Comparison of ENCODE assay signal across 26 cellular contexts in genomic region chr4:1948892-1949436, GRCh38. TPM values are rescaled to one million over a fixed set of nuclear protein-coding genes. Genes with fewer than 3 reads are reported as not detected.
DNase-seq lines count a peak whose midpoint lies in the region; ATAC-seq, FAIRE-seq and TF ChIP-seq lines count a peak whose summit lies in the region.
"Had no signal": no experiment of that assay in that cellular context is flagged by ENCODE, and none has a peak within 500 bp of the region (broad histone marks: within the 10 kb centered on the region; RNA-seq: fewer than 3 reads in every experiment).

No MANE protein-coding gene starts in this region.

- FAIRE-seq in A549 (lab: Jason Lieb, UNC): no peak
- FAIRE-seq: GM19239 had no signal

- no peak overlapping the region for H4K91ac ChIP-seq in mesenchymal stem cell (ENCODE audit: low read length)

- no peak overlapping the region for H3K4ac ChIP-seq in mesenchymal stem cell (ENCODE audit: low read depth in 1 of 2, low read length in 2 of 2)

- no peak overlapping the region for H3K4me3 Mint-ChIP-seq in CD8-positive, alpha-beta T cell
- H3K4me3 Mint-ChIP-seq in activated CD8-positive, alpha-beta T cell treated with anti-CD3 and anti-CD28 coated beads, Interleukin-2, amount 10 ng/mL, durations not matched to agents 7 days and 5 days: no peak overlapping the region
- H3K4me3 Mint-ChIP-seq: activated T-cell treated with anti-CD3 and anti-CD28 coated beads, Interleukin-2, amount 50 U/mL, for 72 hours; CD4-positive, CD25-positive, alpha-beta regulatory T cell; stimulated activated naive CD8-positive, alpha-beta T cell treated with anti-CD3 and anti-CD28 coated beads, Interleukin-15, Interleukin-2, amounts not matched to agents 100 ng/mL and 50 ng/mL, for 24 hours had no signal

- no peak overlapping the region for H2BK5ac ChIP-seq in mesenchymal stem cell (ENCODE audit: low read depth, low read length, poor library complexity, severe bottlenecking)

- no peak overlapping the region for H3K9ac ChIP-seq in mesenchymal stem cell (ENCODE audit: low read length)

- POLR2A ChIA-PET in A549 (lab: Yijun Ruan, JAX): no interaction called here
- POLR2A ChIA-PET in CD8-positive, alpha-beta T cell (lab: Charles Lee): no interaction called here
- POLR2A ChIA-PET in activated CD8-positive, alpha-beta T cell treated with anti-CD3 and anti-CD28 coated beads, Interleukin-2, amount 10 ng/mL, durations not matched to agents 7 days and 5 days (lab: Charles Lee): no interaction called here

- H2BK12ac ChIP-seq in mesenchymal stem cell (ENCODE audit: low read length in 2 of 2): no peak overlapping the region

- H3K36me3 Mint-ChIP-seq in CD8-positive, alpha-beta T cell: peaks cover 42% of the 10 kb centered on the region
- H3K36me3 Mint-ChIP-seq in activated CD8-positive, alpha-beta T cell treated with anti-CD3 and anti-CD28 coated beads, Interleukin-2, amount 10 ng/mL, durations not matched to agents 7 days and 5 days (ENCODE audit: low read depth): peaks cover 64% of the 10 kb centered on the region

- no peak for TF ChIP-seq POLR2A in A549 (IDR thresholded peaks at IDR 0.05; ENCODE audit: low read length)
- TF ChIP-seq POLR2A in tibial nerve (IDR thresholded peaks at IDR 0.05): no peak

- peaks cover 48% of the 10 kb centered on the region for H3K79me1 ChIP-seq in mesenchymal stem cell (replicated peaks; ENCODE audit: low read length, poor library complexity, severe bottlenecking)

- H3K4me2 ChIP-seq in A549: no peak overlapping the region
- no peak overlapping the region for H3K4me2 ChIP-seq in mesenchymal stem cell (ENCODE audit: low read length, poor library complexity, severe bottlenecking)

- no peak for TF ChIP-seq RAD21 in A549 (conservative IDR thresholded peaks at IDR 0.05 in 1 of 2, IDR thresholded peaks at IDR 0.05 in 1 of 2)

- peak; percentile 54 to 56; a peak in 3 of 6 replicates for ATAC-seq in A549
- ATAC-seq in CD8-positive, alpha-beta T cell: peak; percentile 31
- ATAC-seq in activated CD8-positive, alpha-beta T cell treated with anti-CD3 and anti-CD28 coated beads, Interleukin-2, amount 10 ng/mL, durations not matched to agents 7 days and 5 days: no peak
- ATAC-seq in HG02642 (IDR thresholded peaks at IDR 0.05; ENCODE audit: poor library complexity, unreplicated experiment): no peak
- ATAC-seq: PC-3 had no signal

- 100% methylated on average over 6 of the region's 8 CpGs for WGBS in A549 (ENCODE audit: missing lambda C conversion rate)
- WGBS in mesenchymal stem cell: 93% methylated on average over 8 of the region's 8 CpGs
- WGBS in tibial nerve, 2 donors: 82 to 93% methylated on average over 7 to 8 of the region's 8 CpGs

- H3K27me3 Mint-ChIP-seq in CD8-positive, alpha-beta T cell (ENCODE audit: low read depth): no peaks in the 10 kb centered on the region
- H3K27me3 Mint-ChIP-seq in activated CD8-positive, alpha-beta T cell treated with anti-CD3 and anti-CD28 coated beads, Interleukin-2, amount 10 ng/mL, durations not matched to agents 7 days and 5 days (ENCODE audit: low read depth): no peaks in the 10 kb centered on the region
- H3K27me3 Mint-ChIP-seq: CD4-positive, CD25-positive, alpha-beta regulatory T cell; stimulated activated naive CD8-positive, alpha-beta T cell treated with anti-CD3 and anti-CD28 coated beads, Interleukin-15, Interleukin-2, amounts not matched to agents 100 ng/mL and 50 ng/mL, for 24 hours had no signal

- DNase-seq in A549 (ENCODE audit: low read depth in 1 of 2, low spot score in 1 of 2) (no peak), mesenchymal stem cell (no peak), tibial nerve (ENCODE audit: low spot score in 2 of 2) (no peak), NCI-H187 (lab: John Stamatoyannopoulos, UW) (no peak)
- no peak for DNase-seq in CD8-positive, alpha-beta T cell
- DNase-seq in activated CD8-positive, alpha-beta T cell treated with anti-CD3 and anti-CD28 coated beads, Interleukin-2, amount 10 ng/mL, durations not matched to agents 7 days and 5 days: no peak
- DNase-seq: activated CD4-positive, alpha-beta T cell treated with anti-CD3 and anti-CD28 coated beads for 4 hours; activated naive CD4-positive, alpha-beta T cell treated with anti-CD3 and anti-CD28 coated beads, Interleukin-2, amount 50 U/mL, for 16 hours; activated T-cell treated with anti-CD3 and anti-CD28 coated beads, Interleukin-2, amount 50 U/mL, for 72 hours; anterior cingulate cortex; CD4-positive, CD25-positive, alpha-beta regulatory T cell; central memory CD4-positive, alpha-beta T cell; DMS 273 treated with DMSO at 0.1 percent for 48 hours; dorsolateral prefrontal cortex; glutamatergic neuron; kidney glomerular epithelial cell; NCI-H2081 treated with DMSO at 0.1 percent for 48 hours; PC-3; retina; stimulated activated CD4-positive, alpha-beta T cell treated with anti-CD3 and anti-CD28 coated beads, Interleukin-12 subunit alpha, Interleukin-12 subunit beta, amount 100 ng/mL, for 4 hours; stimulated activated CD4-positive, alpha-beta T cell treated with anti-CD3 and anti-CD28 coated beads, Interleukin-4, amount 100 ng/mL, for 24 hours; thyroid gland had no signal

- H2AFZ ChIP-seq in mesenchymal stem cell (ENCODE audit: low read depth, low read length): no peak overlapping the region

- H3K27ac Mint-ChIP-seq in CD8-positive, alpha-beta T cell: no peak overlapping the region
- peak overlapping the region; percentile 28 for H3K27ac Mint-ChIP-seq in activated CD8-positive, alpha-beta T cell treated with anti-CD3 and anti-CD28 coated beads, Interleukin-2, amount 10 ng/mL, durations not matched to agents 7 days and 5 days
- H3K27ac Mint-ChIP-seq: activated T-cell treated with anti-CD3 and anti-CD28 coated beads, Interleukin-2, amount 50 U/mL, for 72 hours; stimulated activated naive CD8-positive, alpha-beta T cell treated with anti-CD3 and anti-CD28 coated beads, Interleukin-15, Interleukin-2, amounts not matched to agents 100 ng/mL and 50 ng/mL, for 24 hours had no signal

- H3K9me3 ChIP-seq in A549 (no peaks in the 10 kb centered on the region), mesenchymal stem cell (ENCODE audit: control insufficient read depth, low read length) (no peaks in the 10 kb centered on the region), tibial nerve (no peaks in the 10 kb centered on the region)
- no peaks in the 10 kb centered on the region for H3K9me3 ChIP-seq in CD8-positive, alpha-beta T cell (ENCODE audit: low read length)
- H3K9me3 ChIP-seq: SJSA1, thyroid gland had no signal

- H2BK120ac ChIP-seq in mesenchymal stem cell (ENCODE audit: low read depth, low read length): no peak overlapping the region

- H3K4me1 Mint-ChIP-seq in CD8-positive, alpha-beta T cell (ENCODE audit: low read depth): no peaks in the 10 kb centered on the region
- peaks cover 8% of the 10 kb centered on the region for H3K4me1 Mint-ChIP-seq in activated CD8-positive, alpha-beta T cell treated with anti-CD3 and anti-CD28 coated beads, Interleukin-2, amount 10 ng/mL, durations not matched to agents 7 days and 5 days (ENCODE audit: low read depth)
- H3K4me1 Mint-ChIP-seq: CD4-positive, CD25-positive, alpha-beta regulatory T cell had no signal

- no peak overlapping the region for H2BK15ac ChIP-seq in mesenchymal stem cell (ENCODE audit: low read depth, poor library complexity, severe bottlenecking)

- H3K36me3 ChIP-seq in CD8-positive, alpha-beta T cell (ENCODE audit: insufficient read depth, low read length): no peaks in the 10 kb centered on the region
- peaks cover 40 to 44% of the 10 kb centered on the region in 2 experiments for H3K36me3 ChIP-seq in mesenchymal stem cell (ENCODE audit: control insufficient read depth in 1 of 2, insufficient read depth in 2 of 2, low read depth in 1 of 2, low read length in 2 of 2)
- peaks cover 0 to 44% (median 0%) of the 10 kb centered on the region in 3 donors for H3K36me3 ChIP-seq in tibial nerve

- no peak overlapping the region for H3K18ac ChIP-seq in mesenchymal stem cell (ENCODE audit: low read depth in 1 of 2, low read length in 2 of 2)

- no peak overlapping the region for H3K23ac ChIP-seq in mesenchymal stem cell (ENCODE audit: low read length in 2 of 2)

- no peak overlapping the region for H3K14ac ChIP-seq in mesenchymal stem cell (ENCODE audit: low read length in 2 of 2)

- H3K4me1 ChIP-seq in A549 (no peaks in the 10 kb centered on the region), mesenchymal stem cell (ENCODE audit: control insufficient read depth, insufficient read depth, low read depth, low read length) (no peaks in the 10 kb centered on the region), tibial nerve (peaks cover 0 to 11% (median 0%) of the 10 kb centered on the region in 4 donors)
- no peaks in the 10 kb centered on the region for H3K4me1 ChIP-seq in CD8-positive, alpha-beta T cell (ENCODE audit: insufficient read depth, low read length)
- H3K4me1 ChIP-seq: SJSA1, thyroid gland had no signal

- TF ChIP-seq CTCF in A549 (IDR thresholded peaks at IDR 0.05) (no peak), tibial nerve (IDR thresholded peaks at IDR 0.05) (no peak)
- no peak for TF ChIP-seq CTCF in CD8-positive, alpha-beta T cell (IDR thresholded peaks at IDR 0.05)

- H3K27me3 ChIP-seq in CD8-positive, alpha-beta T cell (ENCODE audit: insufficient read depth, low read length): no peaks in the 10 kb centered on the region
- no peaks in the 10 kb centered on the region for H3K27me3 ChIP-seq in mesenchymal stem cell (ENCODE audit: control insufficient read depth in 1 of 2, insufficient read depth in 1 of 2, low read length in 2 of 2)
- H3K27me3 ChIP-seq in tibial nerve: no peaks in the 10 kb centered on the region
- H3K27me3 ChIP-seq: dorsolateral prefrontal cortex, SJSA1, thyroid gland had no signal

- no peak overlapping the region for H3K27ac ChIP-seq in A549
- no peak overlapping the region for H3K27ac ChIP-seq in CD8-positive, alpha-beta T cell (ENCODE audit: low read depth, low read length)
- no peak overlapping the region for H3K27ac ChIP-seq in mesenchymal stem cell (ENCODE audit: low read length, poor library complexity, severe bottlenecking)
- no peak overlapping the region for H3K27ac ChIP-seq in tibial nerve
- H3K27ac ChIP-seq: dorsolateral prefrontal cortex, SJSA1, thyroid gland had no signal

- intact Hi-C loops in CD8-positive, alpha-beta T cell (cut with DNase I, micrococcal nuclease): no loop called here

- H3K9me3 Mint-ChIP-seq in CD8-positive, alpha-beta T cell: no peaks in the 10 kb centered on the region
- no peaks in the 10 kb centered on the region for H3K9me3 Mint-ChIP-seq in activated CD8-positive, alpha-beta T cell treated with anti-CD3 and anti-CD28 coated beads, Interleukin-2, amount 10 ng/mL, durations not matched to agents 7 days and 5 days (ENCODE audit: insufficient read depth)
- H3K9me3 Mint-ChIP-seq: activated T-cell treated with anti-CD3 and anti-CD28 coated beads, Interleukin-2, amount 50 U/mL, for 72 hours; CD4-positive, CD25-positive, alpha-beta regulatory T cell; stimulated activated naive CD8-positive, alpha-beta T cell treated with anti-CD3 and anti-CD28 coated beads, Interleukin-15, Interleukin-2, amounts not matched to agents 100 ng/mL and 50 ng/mL, for 24 hours had no signal

- no peak overlapping the region for H3K4me3 ChIP-seq in A549
- H3K4me3 ChIP-seq in CD8-positive, alpha-beta T cell (ENCODE audit: low read depth, low read length): no peak overlapping the region
- H3K4me3 ChIP-seq in mesenchymal stem cell (ENCODE audit: insufficient read depth in 1 of 2, low read depth in 1 of 2, low read length in 2 of 2): no peak overlapping the region
- no peak overlapping the region for H3K4me3 ChIP-seq in tibial nerve
- H3K4me3 ChIP-seq: dorsolateral prefrontal cortex, SJSA1, thyroid gland had no signal

- peak overlapping the region; percentile 1 for H4K8ac ChIP-seq in mesenchymal stem cell (ENCODE audit: low read length)

- TF ChIP-seq EP300 in A549 (IDR thresholded peaks at IDR 0.05): no peak
- no peak for TF ChIP-seq EP300 in tibial nerve (IDR thresholded peaks at IDR 0.05)

- CTCF ChIA-PET in A549 (lab: Yijun Ruan, JAX): no interaction called here
- CTCF ChIA-PET in CD8-positive, alpha-beta T cell (lab: Charles Lee): interaction anchor here (0.6 to 1.3 kb wide), 2 partner anchors 21 to 49 kb away, joined by 3 to 4 read pairs; no protein-coding TSS in a partner anchor
- CTCF ChIA-PET in activated CD8-positive, alpha-beta T cell treated with anti-CD3 and anti-CD28 coated beads, Interleukin-2, amount 10 ng/mL, durations not matched to agents 7 days and 5 days (lab: Charles Lee): no interaction called here

- H2AK5ac ChIP-seq in mesenchymal stem cell (ENCODE audit: low read length, severe bottlenecking): no peak overlapping the region

RNA-seq across cellular contexts. Expression of gene NELFA, which starts 59.8 kb away (rescaled TPM):
- polyA plus RNA-seq in A549 (2011; rRNA removed): 9.3 and 11.1 TPM in 2 replicates
- polyA plus RNA-seq in A549 (2012; cell fraction: cytosol; rRNA removed): 27.2 and 28.3 TPM in 2 replicates
- 46.0 and 66.5 TPM in 2 replicates for polyA plus RNA-seq in A549 (2012; cell fraction: nucleus; rRNA removed)
- polyA plus RNA-seq in A549 (2017; fragmentation: RNase III; extraction: RNeasy Plus Mini Kit Qiagen cat#74134 plus additional on column Dnase treatment): 17.0 to 18.3 TPM (median 17.1 TPM) in 3 replicates
- 5.4 and 5.9 TPM in 2 replicates for polyA minus RNA-seq in A549 (2011; rRNA and poly(A)+ RNA removed)
- total RNA-seq in CD8-positive, alpha-beta T cell: 10 to 100 TPM; 39.0 to 45.8 TPM
- 10 to 100 TPM; 32.2 to 35.6 TPM for total RNA-seq in activated CD8-positive, alpha-beta T cell treated with anti-CD3 and anti-CD28 coated beads, Interleukin-2, amount 10 ng/mL, durations not matched to agents 7 days and 5 days
- polyA plus RNA-seq in mesenchymal stem cell (2013, experiment 1 of 2): 14.9 TPM
- 15.1 TPM for polyA plus RNA-seq in mesenchymal stem cell (2013, experiment 2 of 2)
- 10 to 100 TPM; 32.9 to 43.1 (median 37.5) TPM for total RNA-seq in tibial nerve

Comparison
In these comparisons a context has a peak if more than half of its experiments do, and no peak if none do; other contexts are left out.
1. ATAC-seq: peak in A549 (2 of 2) and CD8-positive, alpha-beta T cell (single experiment); none in activated CD8-positive, alpha-beta T cell treated with anti-CD3 and anti-CD28 coated beads, Interleukin-2, amount 10 ng/mL, durations not matched to agents 7 days and 5 days (single experiment) and HG02642 (single experiment).